In the genomic region with DNA sequence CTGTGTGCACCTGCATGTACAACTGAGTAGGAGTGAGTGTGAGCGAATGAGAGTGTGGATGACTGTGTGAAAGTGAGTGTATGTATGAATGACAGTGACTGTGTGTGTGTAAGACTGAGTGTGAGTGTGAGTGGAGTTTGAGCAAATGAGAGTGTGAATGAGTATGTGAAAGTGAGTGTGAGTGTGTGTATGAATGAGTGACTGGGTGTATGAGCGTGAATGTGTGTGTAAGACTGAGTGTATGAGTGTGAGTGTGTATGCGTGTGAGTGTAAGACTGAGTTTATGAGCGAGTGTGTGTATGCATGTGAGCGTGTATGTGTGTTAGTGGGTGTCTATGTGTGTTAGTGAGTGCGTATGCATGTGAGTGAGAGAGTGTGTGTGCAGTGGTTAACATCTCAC, we compare ENCODE assay signal across 2 cellular contexts.
A peak's percentile ranks its signal among the peaks of the same experiment; 100 is the strongest.
TF ChIP-seq lines count a peak whose summit lies in the region.

No MANE protein-coding gene starts in this region.

TF ChIP-seq in HepG2, 621 proteins besides CTCF, POLR2A, EP300 and RAD21 (continued from another document):
- TF ChIP-seq JUNB (CRISPR knock-in tag; IDR thresholded peaks at IDR 0.05; ENCODE audit: borderline replicate concordance) (0 out of 2 replicates have a peak, but pooled peaks have one; percentile 19), ATM (IDR thresholded peaks at IDR 0.05; ENCODE audit: borderline replicate concordance) (peak; percentile 43; the same call in 1 of the 2 replicates), IKZF1 (IDR thresholded peaks at IDR 0.05) (0 out of 2 replicates have a peak, but pooled peaks have one; percentile 75), FOXA1 (IDR thresholded peaks at IDR 0.05) (peak; percentile 51), FOXA1 (CRISPR knock-in tag; IDR thresholded peaks at IDR 0.05) (no peak), ARNT (IDR thresholded peaks at IDR 0.05) (0 out of 2 replicates have a peak, but pooled peaks have one; percentile 76), FOXP1 (IDR thresholded peaks at IDR 0.05) (peak; percentile 66; the same call in 1 of the 2 replicates), FOXP1 (CRISPR knock-in tag; IDR thresholded peaks at IDR 0.05) (no peak), PHB2 (IDR thresholded peaks at IDR 0.05; ENCODE audit: partially characterized antibody) (peak; percentile 100), DMAP1 (CRISPR knock-in tag; IDR thresholded peaks at IDR 0.05) (no peak), CHCHD3 (CRISPR knock-in tag; IDR thresholded peaks at IDR 0.05) (no peak), NBN (conservative IDR thresholded peaks at IDR 0.05) (peak; percentile 97; the same call in 1 of the 2 replicates), ATF7 (IDR thresholded peaks at IDR 0.05) (peak; percentile 26; the same call in 1 of the 2 replicates), ATF7 (CRISPR knock-in tag; IDR thresholded peaks at IDR 0.05) (no peak), ZNF605 (CRISPR knock-in tag; IDR thresholded peaks at IDR 0.05) (no peak), CREB1 (IDR thresholded peaks at IDR 0.05) (peak; percentile 38; the same call in 1 of the 2 replicates), CREB1 (CRISPR knock-in tag; IDR thresholded peaks at IDR 0.05) (no peak), NONO (IDR thresholded peaks at IDR 0.05) (0 out of 2 replicates have a peak, but pooled peaks have one; percentile 85), NONO (CRISPR knock-in tag; conservative IDR thresholded peaks at IDR 0.05) (no peak), PLRG1 (conservative IDR thresholded peaks at IDR 0.05) (0 out of 2 replicates have a peak, but pooled peaks have one; percentile 22), SP1 (IDR thresholded peaks at IDR 0.05) (peak; percentile 58; the same call in 1 of the 2 replicates), SP1 (CRISPR knock-in tag; IDR thresholded peaks at IDR 0.05) (no peak), LCORL (IDR thresholded peaks at IDR 0.05) (0 out of 2 replicates have a peak, but pooled peaks have one; percentile 47), LCORL (CRISPR knock-in tag; IDR thresholded peaks at IDR 0.05) (no peak)
- TF ChIP-seq, protein P1, sequence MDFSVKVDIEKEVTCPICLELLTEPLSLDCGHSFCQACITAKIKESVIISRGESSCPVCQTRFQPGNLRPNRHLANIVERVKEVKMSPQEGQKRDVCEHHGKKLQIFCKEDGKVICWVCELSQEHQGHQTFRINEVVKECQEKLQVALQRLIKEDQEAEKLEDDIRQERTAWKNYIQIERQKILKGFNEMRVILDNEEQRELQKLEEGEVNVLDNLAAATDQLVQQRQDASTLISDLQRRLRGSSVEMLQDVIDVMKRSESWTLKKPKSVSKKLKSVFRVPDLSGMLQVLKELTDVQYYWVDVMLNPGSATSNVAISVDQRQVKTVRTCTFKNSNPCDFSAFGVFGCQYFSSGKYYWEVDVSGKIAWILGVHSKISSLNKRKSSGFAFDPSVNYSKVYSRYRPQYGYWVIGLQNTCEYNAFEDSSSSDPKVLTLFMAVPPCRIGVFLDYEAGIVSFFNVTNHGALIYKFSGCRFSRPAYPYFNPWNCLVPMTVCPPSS (IDR thresholded peaks at IDR 0.05) = peak; percentile 97
- TF ChIP-seq, protein P2, sequence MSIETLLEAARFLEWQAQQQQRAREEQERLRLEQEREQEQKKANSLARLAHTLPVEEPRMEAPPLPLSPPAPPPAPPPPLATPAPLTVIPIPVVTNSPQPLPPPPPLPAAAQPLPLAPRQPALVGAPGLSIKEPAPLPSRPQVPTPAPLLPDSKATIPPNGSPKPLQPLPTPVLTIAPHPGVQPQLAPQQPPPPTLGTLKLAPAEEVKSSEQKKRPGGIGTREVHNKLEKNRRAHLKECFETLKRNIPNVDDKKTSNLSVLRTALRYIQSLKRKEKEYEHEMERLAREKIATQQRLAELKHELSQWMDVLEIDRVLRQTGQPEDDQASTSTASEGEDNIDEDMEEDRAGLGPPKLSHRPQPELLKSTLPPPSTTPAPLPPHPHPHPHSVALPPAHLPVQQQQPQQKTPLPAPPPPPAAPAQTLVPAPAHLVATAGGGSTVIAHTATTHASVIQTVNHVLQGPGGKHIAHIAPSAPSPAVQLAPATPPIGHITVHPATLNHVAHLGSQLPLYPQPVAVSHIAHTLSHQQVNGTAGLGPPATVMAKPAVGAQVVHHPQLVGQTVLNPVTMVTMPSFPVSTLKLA (IDR thresholded peaks at IDR 0.05) = 0 out of 2 replicates have a peak, but pooled peaks have one; percentile 16

TF ChIP-seq in GM12878, 131 proteins besides CTCF, POLR2A, EP300 and RAD21:
- TF ChIP-seq, protein P3, sequence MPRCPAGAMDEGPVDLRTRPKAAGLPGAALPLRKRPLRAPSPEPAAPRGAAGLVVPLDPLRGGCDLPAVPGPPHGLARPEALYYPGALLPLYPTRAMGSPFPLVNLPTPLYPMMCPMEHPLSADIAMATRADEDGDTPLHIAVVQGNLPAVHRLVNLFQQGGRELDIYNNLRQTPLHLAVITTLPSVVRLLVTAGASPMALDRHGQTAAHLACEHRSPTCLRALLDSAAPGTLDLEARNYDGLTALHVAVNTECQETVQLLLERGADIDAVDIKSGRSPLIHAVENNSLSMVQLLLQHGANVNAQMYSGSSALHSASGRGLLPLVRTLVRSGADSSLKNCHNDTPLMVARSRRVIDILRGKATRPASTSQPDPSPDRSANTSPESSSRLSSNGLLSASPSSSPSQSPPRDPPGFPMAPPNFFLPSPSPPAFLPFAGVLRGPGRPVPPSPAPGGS (IDR thresholded peaks at IDR 0.05; ENCODE audit: borderline replicate concordance, insufficient read depth, low read depth, low read length, poor library complexity, severe bottlenecking) = peak; percentile 94
- TF ChIP-seq, protein P4, sequence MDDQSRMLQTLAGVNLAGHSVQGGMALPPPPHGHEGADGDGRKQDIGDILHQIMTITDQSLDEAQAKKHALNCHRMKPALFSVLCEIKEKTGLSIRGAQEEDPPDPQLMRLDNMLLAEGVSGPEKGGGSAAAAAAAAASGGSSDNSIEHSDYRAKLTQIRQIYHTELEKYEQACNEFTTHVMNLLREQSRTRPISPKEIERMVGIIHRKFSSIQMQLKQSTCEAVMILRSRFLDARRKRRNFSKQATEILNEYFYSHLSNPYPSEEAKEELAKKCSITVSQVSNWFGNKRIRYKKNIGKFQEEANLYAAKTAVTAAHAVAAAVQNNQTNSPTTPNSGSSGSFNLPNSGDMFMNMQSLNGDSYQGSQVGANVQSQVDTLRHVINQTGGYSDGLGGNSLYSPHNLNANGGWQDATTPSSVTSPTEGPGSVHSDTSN (IDR thresholded peaks at IDR 0.05; ENCODE audit: insufficient replicate concordance, low read depth, low read length) = peak; percentile 37
- TF ChIP-seq CREB1 (IDR thresholded peaks at IDR 0.05; ENCODE audit: low read depth) = no peak
- TF ChIP-seq TCF3 (IDR thresholded peaks at IDR 0.05; ENCODE audit: borderline replicate concordance, insufficient read depth, low read depth, low read length) = 0 out of 2 replicates have a peak, but pooled peaks have one; percentile 11
- no peak for TF ChIP-seq NFXL1 (IDR thresholded peaks at IDR 0.05; ENCODE audit: borderline replicate concordance)
TF ChIP-seq in GM12878: peak in this region for 3.
